Comparison of ENCODE assay signal across 8 cellular contexts in the genomic region with DNA sequence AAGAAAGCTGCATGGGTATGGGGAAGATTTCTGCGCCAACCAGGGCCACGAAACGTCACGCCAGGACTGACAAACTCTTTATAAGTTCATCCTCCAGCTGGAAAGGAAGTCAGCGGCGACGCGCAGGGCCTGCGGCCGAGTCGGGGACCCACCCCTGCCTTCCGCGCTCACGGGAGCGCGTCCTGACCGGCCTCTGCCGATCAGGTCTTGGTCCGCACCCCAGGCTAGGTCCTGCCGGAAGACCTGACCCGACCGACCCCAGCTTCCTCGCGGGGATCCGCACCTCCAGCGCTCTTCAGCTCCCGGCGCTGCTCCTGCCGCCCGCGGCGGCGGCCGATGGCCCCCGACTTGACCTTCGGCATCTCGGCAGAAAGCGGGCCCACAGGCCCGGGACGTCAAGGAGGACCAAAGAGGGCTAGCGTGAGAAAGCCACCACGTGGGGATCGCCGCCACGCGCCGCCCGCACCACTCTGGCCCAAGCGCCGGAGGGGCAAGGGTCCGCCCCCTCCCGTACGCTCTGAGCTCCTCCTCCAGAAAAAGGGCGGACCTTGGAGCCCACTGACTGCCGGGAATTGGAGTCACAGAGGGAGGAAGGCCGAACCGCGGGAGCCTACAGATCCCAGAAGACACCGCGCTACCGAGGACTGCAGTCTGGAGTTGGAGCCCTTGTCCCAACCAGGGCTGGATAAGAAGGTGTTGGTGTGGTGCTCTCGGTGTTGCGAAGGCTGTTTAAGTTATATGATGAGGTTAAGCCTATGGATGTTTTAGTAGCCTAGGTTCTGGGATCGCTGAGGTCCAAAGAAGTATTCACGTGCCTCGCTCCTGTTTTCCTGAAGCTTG. TPM values are rescaled to one million over a fixed set of nuclear protein-coding genes. Genes with fewer than 3 reads are reported as not detected.
A peak's percentile ranks its signal among the peaks of the same experiment; 100 is the strongest.
DNase-seq lines count a peak whose midpoint lies in the region; ATAC-seq and TF ChIP-seq lines count a peak whose summit lies in the region.

Gene DIMT1, minus strand, starts transcription at position 495 of the 840 bp plus-strand sequence. Its CDS starts 133 bp downstream, at position 362.

- peak in 3 of 11 experiments; percentile 8 to 30 (median 25) for TF ChIP-seq CTCF in spleen (IDR thresholded peaks at IDR 0.05 in 8 of 11, conservative IDR thresholded peaks at IDR 0.05 in 3 of 11)

- DNase-seq in AG08396 (ENCODE audit: low spot score): peak; percentile 95
- DNase-seq in NCI-H345 treated with DMSO at 0.1 percent for 48 hours (lab: John Stamatoyannopoulos, UW; ENCODE audit: unreplicated experiment): peak; percentile 86
- peak; percentile 76 to 87 (median 80) for DNase-seq in activated CD4-positive, CD25-positive, alpha-beta regulatory T cell (lab: John Stamatoyannopoulos, UW)
- peak; percentile 92 for DNase-seq in central memory CD4-positive, alpha-beta T cell
- DNase-seq in inferior parietal cortex (ENCODE audit: extremely low spot score): peak; percentile 98
- peak; percentile 98 for DNase-seq in spleen

- WGBS in spleen, 5 donors: 0% methylated on average over 47 to 66 of the region's 66 CpGs

- peaks cover 8 to 32% (median 25%) of the 10 kb centered on the region in 6 donors for H3K4me1 ChIP-seq in spleen

- ATAC-seq in GM19023 (IDR thresholded peaks at IDR 0.05; ENCODE audit: unreplicated experiment) (peak; percentile 96), HG03280 (IDR thresholded peaks at IDR 0.05; ENCODE audit: unreplicated experiment) (peak; percentile 98)

- H3K4me3 ChIP-seq in spleen: peak within 1 kb of the TSS; percentile 76 to 98 (median 90)

- H3K36me3 ChIP-seq in spleen: peaks cover 0 to 33% (median 22%) of the 10 kb centered on the region in 6 donors

- peak in 1 of 3 donors; percentile 51 for TF ChIP-seq POLR2A in spleen (IDR thresholded peaks at IDR 0.05)

- intact Hi-C loops in spleen (cut with DNase I; ENCODE audit: low total_unique reads): loop anchor here (10.0 kb wide), 1 partner anchor 99 kb away; the partner anchor contains the start of gene KIF2A

- peaks cover 0 to 5% (median 0%) of the 10 kb centered on the region in 8 donors for H3K9me3 ChIP-seq in spleen

- peak within 1 kb of the TSS; percentile 90 to 99 (median 97) for H3K27ac ChIP-seq in spleen

- H3K27me3 ChIP-seq in spleen (replicated peaks in 1 of 7): no peaks in the 10 kb centered on the region

RNA-seq across cellular contexts. Expression of gene DIMT1, which starts in this region (rescaled TPM):
- total RNA-seq in spleen: 10 to 100 TPM; 24.0 to 30.0 (median 25.8) TPM
- polyA plus RNA-seq in spleen: 10 to 100 TPM; 11.0 to 16.7 (median 16.0) TPM

Comparison
In these comparisons a context has a peak if more than half of its experiments do, and no peak if none do; other contexts are left out.
1. Peak in every context shown above with its lines: DNase-seq, ATAC-seq, H3K4me3 ChIP-seq and H3K27ac ChIP-seq.